1 cellular context compared by ENCODE assay signal in genomic region chr15:92714071-92714456, GRCh38.
TF ChIP-seq lines count a peak whose summit lies in the region.

No MANE protein-coding gene starts in this region.

TF ChIP-seq in H1, 55 proteins besides CTCF, POLR2A, EP300 and RAD21 (continued from another document):
- 0 out of 2 replicates have a peak, but pooled peaks have one; percentile 28 for TF ChIP-seq RBBP5 (IDR thresholded peaks at IDR 0.05; ENCODE audit: borderline replicate concordance, low read depth, low read length)
- no peak for TF ChIP-seq TCF12 (IDR thresholded peaks at IDR 0.05; ENCODE audit: low read depth, low read length)
- TF ChIP-seq RNF2 (IDR thresholded peaks at IDR 0.05; ENCODE audit: borderline replicate concordance, low read depth, low read length, missing control alignments, poor library complexity, severe bottlenecking), result no peak
- TF ChIP-seq EZH2 (IDR thresholded peaks at IDR 0.05; ENCODE audit: low read depth, low read length, severe bottlenecking), result peak; percentile 46
